11 cellular contexts compared by ENCODE assay signal in genomic region chr4:2255501-2256155, GRCh38. TPM values are rescaled to one million over a fixed set of nuclear protein-coding genes. Genes with fewer than 3 reads are reported as not detected.
DNase-seq lines count a peak whose midpoint lies in the region; ATAC-seq and TF ChIP-seq lines count a peak whose summit lies in the region.
"Had no signal": no experiment of that assay in that cellular context is flagged by ENCODE, and none has a peak within 500 bp of the region (broad histone marks: within the 10 kb centered on the region; RNA-seq: fewer than 3 reads in every experiment).

No MANE protein-coding gene starts in this region.

- H3K36me3 ChIP-seq in GM23338 (ENCODE audit: insufficient read depth) (no peaks in the 10 kb centered on the region), right atrium auricular region (peaks cover 46% of the 10 kb centered on the region), skeletal muscle satellite cell (ENCODE audit: insufficient read depth, low read length) (peaks cover 78% of the 10 kb centered on the region)

- H3K4me1 ChIP-seq in GM23338 (ENCODE audit: insufficient read depth) (peaks cover 5% of the 10 kb centered on the region; the same call in 1 of the 2 replicates), right atrium auricular region (peaks cover 0 to 73% of the 10 kb centered on the region in 2 donors), skeletal muscle satellite cell (ENCODE audit: control insufficient read depth, insufficient read depth, low read length) (peaks cover 56% of the 10 kb centered on the region)

- no peaks in the 10 kb centered on the region for H4K20me1 ChIP-seq in GM23338 (replicated peaks; ENCODE audit: insufficient read depth)

- H3K9me2 ChIP-seq in GM23338 (ENCODE audit: insufficient read depth): no peaks in the 10 kb centered on the region

- H3K4me2 ChIP-seq in GM23338 (no peak overlapping the region), skeletal muscle satellite cell (ENCODE audit: low read length) (peak overlapping the region; percentile 76)

- TF ChIP-seq CTCF in GM23338 (conservative IDR thresholded peaks at IDR 0.05; ENCODE audit: low read depth in 2 of 2) (no peak), right atrium auricular region (IDR thresholded peaks at IDR 0.05) (no peak), HFFc6 (IDR thresholded peaks at IDR 0.05) (no peak)

- H3K79me2 ChIP-seq in GM23338 (replicated peaks; ENCODE audit: insufficient read depth): no peaks in the 10 kb centered on the region

- ATAC-seq in GM23338: no peak
- ATAC-seq: T-cell had no signal

- no peak overlapping the region for H3K27ac ChIP-seq in GM23338 (ENCODE audit: low read depth)
- peak overlapping the region; percentile 87 for H3K27ac ChIP-seq in right atrium auricular region

- H3K4me1 Mint-ChIP-seq in GM23338: peaks cover 15% of the 10 kb centered on the region
- H3K4me1 Mint-ChIP-seq in HFFc6 (ENCODE audit: low read depth): 0 out of 2 replicates have a peak, but pooled peaks cover 4% of the 10 kb centered on the region
- no peaks in the 10 kb centered on the region for H3K4me1 Mint-ChIP-seq in T-helper 2 cell treated with Interferon-gamma antibody and Interleukin-4, amounts not matched to agents 5 μg/mL and 100 μg/mL, for 36 hours (ENCODE audit: low read depth)

- H3K36me3 Mint-ChIP-seq in GM23338 (ENCODE audit: low read depth): no peaks in the 10 kb centered on the region; the same call in 2 of the 3 replicates
- H3K36me3 Mint-ChIP-seq in HFFc6 (ENCODE audit: low read depth): 0 out of 2 replicates have a peak, but pooled peaks cover 6% of the 10 kb centered on the region
- H3K36me3 Mint-ChIP-seq in T-helper 2 cell treated with Interferon-gamma antibody and Interleukin-4, amounts not matched to agents 5 μg/mL and 100 μg/mL, for 36 hours (ENCODE audit: low read depth): no peaks in the 10 kb centered on the region
- H3K36me3 Mint-ChIP-seq: activated naive CD4-positive, alpha-beta T cell treated with anti-CD3 and anti-CD28 coated beads, Interleukin-2, amount 50 U/mL, for 24 hours had no signal

- DNase-seq in GM23338 (ENCODE audit: low spot score): peak; percentile 32
- DNase-seq in astrocyte of the hippocampus (ENCODE audit: low read depth, low spot score): peak; percentile 85
- peak; percentile 59 for DNase-seq in right atrium auricular region (ENCODE audit: low spot score)
- DNase-seq in DMS153 treated with DMSO at 0.1 percent for 48 hours (lab: John Stamatoyannopoulos, UW; ENCODE audit: unreplicated experiment): no peak
- no peak for DNase-seq in HFFc6
- DNase-seq in RPMI8226: no peak
- no peak for DNase-seq in T-helper 2 cell treated with Interferon-gamma antibody and Interleukin-4, amounts not matched to agents 5 μg/mL and 100 μg/mL, for 36 hours (ENCODE audit: low spot score)
- DNase-seq: DMS 273 treated with DMSO at 0.1 percent for 48 hours had no signal

- H3K9me3 Mint-ChIP-seq in GM23338 (no peaks in the 10 kb centered on the region), HFFc6 (no peaks in the 10 kb centered on the region)
- no peaks in the 10 kb centered on the region for H3K9me3 Mint-ChIP-seq in T-helper 2 cell treated with Interferon-gamma antibody and Interleukin-4, amounts not matched to agents 5 μg/mL and 100 μg/mL, for 36 hours
- H3K9me3 Mint-ChIP-seq: activated naive CD4-positive, alpha-beta T cell treated with anti-CD3 and anti-CD28 coated beads, Interleukin-2, amount 50 U/mL, for 24 hours; T-cell had no signal

- H3K4me3 Mint-ChIP-seq in GM23338 (no peak overlapping the region), HFFc6 (no peak overlapping the region)
- H3K4me3 Mint-ChIP-seq in T-helper 2 cell treated with Interferon-gamma antibody and Interleukin-4, amounts not matched to agents 5 μg/mL and 100 μg/mL, for 36 hours: no peak overlapping the region
- H3K4me3 Mint-ChIP-seq: activated naive CD4-positive, alpha-beta T cell treated with anti-CD3 and anti-CD28 coated beads, Interleukin-2, amount 50 U/mL, for 24 hours; T-cell had no signal

- H3K9me3 ChIP-seq in right atrium auricular region: no peaks in the 10 kb centered on the region
- H3K9me3 ChIP-seq in skeletal muscle satellite cell (replicated peaks; ENCODE audit: low read length): no peaks in the 10 kb centered on the region

- no peaks in the 10 kb centered on the region for H3K27me3 ChIP-seq in GM23338 (ENCODE audit: insufficient read depth)
- no peaks in the 10 kb centered on the region for H3K27me3 ChIP-seq in right atrium auricular region
- H3K27me3 ChIP-seq in skeletal muscle satellite cell (ENCODE audit: control insufficient read depth, insufficient read depth, low read length): no peaks in the 10 kb centered on the region

- H2AFZ ChIP-seq in GM23338: no peak overlapping the region

- H3K27me3 Mint-ChIP-seq in GM23338 (ENCODE audit: insufficient read depth, low read depth, poor library complexity): peaks cover 7% of the 10 kb centered on the region
- H3K27me3 Mint-ChIP-seq in HFFc6 (ENCODE audit: insufficient read depth): no peaks in the 10 kb centered on the region
- H3K27me3 Mint-ChIP-seq in T-helper 2 cell treated with Interferon-gamma antibody and Interleukin-4, amounts not matched to agents 5 μg/mL and 100 μg/mL, for 36 hours (ENCODE audit: low read depth): no peaks in the 10 kb centered on the region
- H3K27me3 Mint-ChIP-seq: activated naive CD4-positive, alpha-beta T cell treated with anti-CD3 and anti-CD28 coated beads, Interleukin-2, amount 50 U/mL, for 24 hours; T-cell had no signal

- no peaks in the 10 kb centered on the region for H3F3A ChIP-seq in GM23338 (replicated peaks; ENCODE audit: low read depth)

- no peak overlapping the region for H3K4me3 ChIP-seq in GM23338
- peak overlapping the region; percentile 4 to 26 for H3K4me3 ChIP-seq in right atrium auricular region
- peak overlapping the region; percentile 55 for H3K4me3 ChIP-seq in skeletal muscle satellite cell (ENCODE audit: low read length)

- H3K9ac ChIP-seq in skeletal muscle satellite cell (ENCODE audit: low read depth, low read length): peak overlapping the region; percentile 53

- H3K27ac Mint-ChIP-seq in GM23338 (no peak overlapping the region), HFFc6 (no peak overlapping the region)
- H3K27ac Mint-ChIP-seq in T-helper 2 cell treated with Interferon-gamma antibody and Interleukin-4, amounts not matched to agents 5 μg/mL and 100 μg/mL, for 36 hours: no peak overlapping the region
- H3K27ac Mint-ChIP-seq: activated naive CD4-positive, alpha-beta T cell treated with anti-CD3 and anti-CD28 coated beads, Interleukin-2, amount 50 U/mL, for 24 hours; T-cell had no signal

TF ChIP-seq in GM23338, 12 proteins besides CTCF, POLR2A, EP300 and RAD21 (continues in another document):
- TF ChIP-seq ZNF114 (CRISPR knock-in tag; IDR thresholded peaks at IDR 0.05) (no peak), EZH2phosphoT487 (IDR thresholded peaks at IDR 0.05; ENCODE audit: unreplicated experiment) (no peak), JUNB (IDR thresholded peaks at IDR 0.05; ENCODE audit: unreplicated experiment) (no peak), ZNF331 (CRISPR knock-in tag; IDR thresholded peaks at IDR 0.05; ENCODE audit: low read depth) (no peak)

RNA-seq across cellular contexts. Expression of gene MXD4, which starts 6.3 kb away (rescaled TPM):
- 19.9 and 26.4 TPM in 2 replicates for total RNA-seq in GM23338 (2014; rRNA removed; shearing (Covaris generic))
- polyA plus RNA-seq in GM23338 (2016; fragmentation: Nextera tagmentation; extraction: Ambion mirVana): 6.9 and 11.5 TPM in 2 replicates
- 10 to 100 TPM; 33.4 to 34.9 TPM for total RNA-seq in right atrium auricular region
- 38.9 and 43.9 TPM in 2 replicates for total RNA-seq in skeletal muscle satellite cell (2012; rRNA removed)
- 10 to 100 TPM; 56.5 to 81.8 (median 60.3) TPM for total RNA-seq in HFFc6 (2021; fragmentation: NEBNext Ultra II Directional; extraction: Animal tissue kit (Norgen Biotek cat#: 25700))

RNA-seq across cellular contexts. Expression of gene HAUS3, which starts 13.7 kb away (rescaled TPM):
- total RNA-seq in GM23338 (2014; rRNA removed; shearing (Covaris generic)): 23.7 and 36.0 TPM in 2 replicates
- 16.3 and 21.4 TPM in 2 replicates for polyA plus RNA-seq in GM23338 (2016; fragmentation: Nextera tagmentation; extraction: Ambion mirVana)
- total RNA-seq in right atrium auricular region: 1 to 10 TPM; 3.7 to 4.1 TPM
- total RNA-seq in skeletal muscle satellite cell (2012; rRNA removed): 10.9 and 14.0 TPM in 2 replicates
- total RNA-seq in HFFc6 (2021; fragmentation: NEBNext Ultra II Directional; extraction: Animal tissue kit (Norgen Biotek cat#: 25700)): 10 to 100 TPM in 2 of 6 experiments, 1 to 10 TPM in 4; 6.9 to 10.8 (median 8.6) TPM

RNA-seq across cellular contexts. Expression of gene POLN, which starts 13.7 kb away (rescaled TPM):
- 1.8 and 4.8 TPM in 2 replicates for total RNA-seq in GM23338 (2014; rRNA removed; shearing (Covaris generic))
- 1.8 and 4.0 TPM in 2 replicates for polyA plus RNA-seq in GM23338 (2016; fragmentation: Nextera tagmentation; extraction: Ambion mirVana)
- 1 to 10 TPM; 1.3 to 2.8 TPM for total RNA-seq in right atrium auricular region
- 2.0 and 2.8 TPM in 2 replicates for total RNA-seq in skeletal muscle satellite cell (2012; rRNA removed)
- 1 to 10 TPM; 1.5 to 3.4 (median 2.2) TPM for total RNA-seq in HFFc6 (2021; fragmentation: NEBNext Ultra II Directional; extraction: Animal tissue kit (Norgen Biotek cat#: 25700))

Comparison
In these comparisons a context has a peak if more than half of its experiments do, and no peak if none do; other contexts are left out.
1. DNase-seq: peak in GM23338 (single experiment), astrocyte of the hippocampus (single experiment) and right atrium auricular region (single experiment); none in DMS153 treated with DMSO at 0.1 percent for 48 hours (single experiment), HFFc6 (single experiment), RPMI8226 (single experiment) and T-helper 2 cell treated with Interferon-gamma antibody and Interleukin-4, amounts not matched to agents 5 μg/mL and 100 μg/mL, for 36 hours (single experiment).